Comparison of ENCODE assay signal across 34 cellular contexts in genomic region chr9:93990448-93990847, GRCh38. TPM values are rescaled to one million over a fixed set of nuclear protein-coding genes. Genes with fewer than 3 reads are reported as not detected.
"Had no signal": no experiment of that assay in that cellular context is flagged by ENCODE, and none has a peak within 500 bp of the region (broad histone marks: within the 10 kb centered on the region; RNA-seq: fewer than 3 reads in every experiment).

No MANE protein-coding gene starts in this region.

- H3K4me3 ChIP-seq: adrenal gland, ascending aorta, body of pancreas, breast epithelium, cardiac muscle cell had no signal

- FAIRE-seq: astrocyte, bronchial epithelial cell, colon had no signal

- H3K27ac ChIP-seq: adrenal gland, ascending aorta, body of pancreas, brain microvascular endothelial cell, breast epithelium, cardiac muscle cell had no signal

- H3K36me3 ChIP-seq: adrenal gland, ascending aorta, brain microvascular endothelial cell, breast epithelium, cardiac muscle cell had no signal

- H3K9me3 ChIP-seq: adrenal gland, body of pancreas had no signal

- ATAC-seq: activated naive CD4-positive, alpha-beta T cell treated with anti-CD3 and anti-CD28 coated beads, Interleukin-2, amount 50 U/mL, for 72 hours; activated naive CD8-positive, alpha-beta T cell treated with anti-CD3 and anti-CD28 coated beads, Interleukin-2, amount 50 U/mL, for 24 hours; activated T-cell treated with anti-CD3 and anti-CD28 coated beads, Interleukin-2, amount 50 U/mL, for 4 hours; activated T-cell treated with anti-CD3 and anti-CD28 coated beads, Interleukin-2, amount 50 U/mL, for 72 hours; activated T-helper 17 cell treated with anti-CD3 and anti-CD28 coated beads, Interleukin-2, amount 50 U/mL, for 72 hours; body of pancreas had no signal

- H3K27me3 ChIP-seq: adrenal gland, ascending aorta, body of pancreas, brain microvascular endothelial cell, breast epithelium, cardiac muscle cell had no signal

- H3K4me1 ChIP-seq: adrenal gland, ascending aorta, body of pancreas, breast epithelium had no signal

- DNase-seq: activated effector memory CD4-positive, alpha-beta T cell treated with anti-CD3 and anti-CD28 coated beads, Interleukin-2, amount 50 U/mL, for 16 hours; activated effector memory CD4-positive, alpha-beta T cell treated with Interleukin-2 at 50 U/mL for 16 hours; activated gamma-delta T cell; activated gamma-delta T cell treated with Interleukin-2 at 50 U/mL for 16 hours; activated naive CD4-positive, alpha-beta T cell; activated naive CD4-positive, alpha-beta T cell treated with anti-CD3 and anti-CD28 coated beads for 36 hours; activated naive CD4-positive, alpha-beta T cell treated with anti-CD3 and anti-CD28 coated beads, Interleukin-2, amount 10 ng/mL, durations not matched to agents 7 days and 5 days; activated naive CD4-positive, alpha-beta T cell treated with anti-CD3 and anti-CD28 coated beads, Interleukin-2, amount 50 U/mL, for 16 hours; activated naive CD4-positive, alpha-beta T cell treated with Interleukin-2 at 50 U/mL for 16 hours; activated naive CD8-positive, alpha-beta T cell treated with anti-CD3 and anti-CD28 coated beads for 36 hours; activated naive CD8-positive, alpha-beta T cell treated with anti-CD3 and anti-CD28 coated beads, Interleukin-2, amount 10 ng/mL, durations not matched to agents 7 days and 5 days; activated naive CD8-positive, alpha-beta T cell treated with anti-CD3 and anti-CD28 coated beads, Interleukin-2, amount 50 U/mL, for 24 hours; activated T-cell treated with anti-CD3 and anti-CD28 coated beads, Interleukin-2, amount 50 U/mL, for 4 hours; activated T-cell treated with anti-CD3 and anti-CD28 coated beads, Interleukin-2, amount 50 U/mL, for 48 hours; activated T-cell treated with anti-CD3 and anti-CD28 coated beads, Interleukin-2, amount 50 U/mL, for 72 hours; adrenal gland; amniotic stem cell; amygdala; anterior cingulate cortex; aorta; body of pancreas; brain microvascular endothelial cell; caudate nucleus; central memory CD4-positive, alpha-beta T cell; cerebellar nuclear complex had no signal

RNA-seq across cellular contexts. Expression of gene BARX1, which starts 35.3 kb away (rescaled TPM):
- total RNA-seq: activated T-cell treated with anti-CD3 and anti-CD28 coated beads, Interleukin-2, amount 50 U/mL, for 4 hours; adrenal gland; ascending aorta; bronchial epithelial cell; cerebellum had no signal
- polyA plus RNA-seq: aorta had no signal
